ENCODE assay signal across 14 cellular contexts in genomic region chr2:7773974-7774365, GRCh38.
A peak's percentile ranks its signal among the peaks of the same experiment; 100 is the strongest.
DNase-seq lines count a peak whose midpoint lies in the region; ATAC-seq and TF ChIP-seq lines count a peak whose summit lies in the region.
"Had no signal": no experiment of that assay in that cellular context is flagged by ENCODE, and none has a peak within 500 bp of the region (broad histone marks: within the 10 kb centered on the region; RNA-seq: fewer than 3 reads in every experiment).

No MANE protein-coding gene starts in this region.

- H3K9me3 ChIP-seq in prostate gland, result no peaks in the 10 kb centered on the region
- H3K9me3 ChIP-seq: uterus had no signal

- intact Hi-C loops in prostate gland (cut with DNase I), result no loop called here

- peaks cover 65% of the 10 kb centered on the region for H3K4me1 Mint-ChIP-seq in activated T-cell treated with anti-CD3 and anti-CD28 coated beads, Interleukin-2, amount 50 U/mL, for 72 hours (ENCODE audit: low read depth)
- H3K4me1 Mint-ChIP-seq in activated naive CD8-positive, alpha-beta T cell treated with anti-CD3 and anti-CD28 coated beads for 36 hours, result peaks cover 21% of the 10 kb centered on the region

- H3K36me3 ChIP-seq in prostate gland, result no peaks in the 10 kb centered on the region
- H3K36me3 ChIP-seq: uterus had no signal

- peaks cover 11 to 14% of the 10 kb centered on the region in 2 donors for H3K36me3 Mint-ChIP-seq in activated T-cell treated with anti-CD3 and anti-CD28 coated beads, Interleukin-2, amount 50 U/mL, for 72 hours (ENCODE audit: insufficient read depth in 2 of 2)
- H3K36me3 Mint-ChIP-seq in activated naive CD8-positive, alpha-beta T cell treated with anti-CD3 and anti-CD28 coated beads for 36 hours, result peaks cover 2% of the 10 kb centered on the region
- H3K36me3 Mint-ChIP-seq: IgD-negative memory B cell had no signal

- no peaks in the 10 kb centered on the region for H3K27me3 ChIP-seq in prostate gland (replicated peaks; ENCODE audit: insufficient read depth)
- H3K27me3 ChIP-seq: uterus had no signal

- no peak for TF ChIP-seq CTCF in prostate gland (IDR thresholded peaks at IDR 0.05)

- H3K27ac ChIP-seq in prostate gland, result peak overlapping the region in 1 of 2 donors; percentile 31
- H3K27ac ChIP-seq: uterus had no signal

- ATAC-seq in activated T-cell treated with anti-CD3 and anti-CD28 coated beads, Interleukin-2, amount 50 U/mL, for 72 hours (replicated peaks in 1 of 2), result peak; percentile 2 to 8
- ATAC-seq in HG03045 (IDR thresholded peaks at IDR 0.05; ENCODE audit: unreplicated experiment) (peak; percentile 8), HG02610 (IDR thresholded peaks at IDR 0.05; ENCODE audit: unreplicated experiment) (no peak)

- DNase-seq in activated T-cell treated with anti-CD3 and anti-CD28 coated beads, Interleukin-2, amount 50 U/mL, for 72 hours, result no peak
- no peak for DNase-seq in activated T-cell treated with anti-CD3 and anti-CD28 coated beads for 4 hours
- DNase-seq in activated naive CD8-positive, alpha-beta T cell treated with anti-CD3 and anti-CD28 coated beads for 36 hours, result no peak
- no peak for DNase-seq in stimulated activated CD8-positive, alpha-beta memory T cell treated with anti-CD3 and anti-CD28 coated beads, Interleukin-4, amount 100 ng/mL, for 48 hours
- no peak for DNase-seq in NK-92 treated with Interleukin-12 subunit alpha and Interleukin-12 subunit beta, amount 100 ng/mL, for 24 hours (lab: John Stamatoyannopoulos, UW)
- no peak for DNase-seq in prostate gland (ENCODE audit: low spot score)
- DNase-seq: ACHN; islet precursor cell; stimulated activated CD4-positive, alpha-beta T cell treated with anti-CD3 and anti-CD28 coated beads, Interleukin-4, amount 100 ng/mL, for 4 hours; stimulated activated naive CD4-positive, alpha-beta T cell; uterus had no signal

- no peaks in the 10 kb centered on the region for H3K4me1 ChIP-seq in prostate gland (replicated peaks)
- H3K4me1 ChIP-seq: uterus had no signal

- TF ChIP-seq POLR2A in prostate gland (IDR thresholded peaks at IDR 0.05), result no peak

- H3K27me3 Mint-ChIP-seq in activated T-cell treated with anti-CD3 and anti-CD28 coated beads, Interleukin-2, amount 50 U/mL, for 72 hours (ENCODE audit: low read depth), result no peaks in the 10 kb centered on the region
- no peaks in the 10 kb centered on the region for H3K27me3 Mint-ChIP-seq in activated naive CD8-positive, alpha-beta T cell treated with anti-CD3 and anti-CD28 coated beads for 36 hours

- H3K4me3 Mint-ChIP-seq in activated T-cell treated with anti-CD3 and anti-CD28 coated beads, Interleukin-2, amount 50 U/mL, for 72 hours, result peak overlapping the region; percentile 55 to 59
- no peak overlapping the region for H3K4me3 Mint-ChIP-seq in activated naive CD8-positive, alpha-beta T cell treated with anti-CD3 and anti-CD28 coated beads for 36 hours
- H3K4me3 Mint-ChIP-seq: IgD-negative memory B cell had no signal

- 96% methylated on average over 2 of the region's 2 CpGs for WGBS in prostate gland

- H3K4me3 ChIP-seq in prostate gland, result no peak overlapping the region
- H3K4me3 ChIP-seq: uterus had no signal

- peak overlapping the region; percentile 95 for H3K27ac Mint-ChIP-seq in activated T-cell treated with anti-CD3 and anti-CD28 coated beads, Interleukin-2, amount 50 U/mL, for 72 hours
- peak overlapping the region; percentile 2 for H3K27ac Mint-ChIP-seq in activated naive CD8-positive, alpha-beta T cell treated with anti-CD3 and anti-CD28 coated beads for 36 hours
- H3K27ac Mint-ChIP-seq: IgD-negative memory B cell had no signal

- H3K9me3 Mint-ChIP-seq in activated T-cell treated with anti-CD3 and anti-CD28 coated beads, Interleukin-2, amount 50 U/mL, for 72 hours, result peaks cover 2 to 4% of the 10 kb centered on the region in 2 donors
- peaks cover 4% of the 10 kb centered on the region for H3K9me3 Mint-ChIP-seq in activated naive CD8-positive, alpha-beta T cell treated with anti-CD3 and anti-CD28 coated beads for 36 hours
- H3K9me3 Mint-ChIP-seq: IgD-negative memory B cell had no signal
